8 cellular contexts compared by ENCODE assay signal in genomic region chr12:65170245-65170881, GRCh38. TPM values are rescaled to one million over a fixed set of nuclear protein-coding genes. Genes with fewer than 3 reads are reported as not detected.
DNase-seq lines count a peak whose midpoint lies in the region; ATAC-seq and TF ChIP-seq lines count a peak whose summit lies in the region.

No MANE protein-coding gene starts in this region.

- peak overlapping the region; percentile 100 for H2AFZ ChIP-seq in osteoblast (ENCODE audit: low read length)

- DNase-seq in CD14-positive monocyte (ENCODE audit: low spot score), result peak; percentile 52
- peak; percentile 81 for DNase-seq in RKO (ENCODE audit: low spot score)
- peak; percentile 30 for DNase-seq in activated gamma-delta T cell treated with anti-CD3 and anti-CD28 coated beads, Interleukin-2, amount 50 U/mL, for 16 hours (ENCODE audit: low read depth)
- DNase-seq in globus pallidus (ENCODE audit: low spot score), result peak; percentile 42
- DNase-seq in osteoblast (ENCODE audit: insufficient read length, low spot score, missing footprints), result peak; percentile 94

- WGBS in thymus, result under 1% methylated on average over 44 of the region's 44 CpGs

- no peaks in the 10 kb centered on the region for H3K27me3 ChIP-seq in osteoblast (ENCODE audit: insufficient read depth, low read length)
- no peaks in the 10 kb centered on the region for H3K27me3 ChIP-seq in thymus (ENCODE audit: control insufficient read depth, insufficient read depth)

- peaks cover 62% of the 10 kb centered on the region for H3K79me2 ChIP-seq in osteoblast (ENCODE audit: insufficient read depth, low read length)

- intact Hi-C loops in CD14-positive monocyte (cut with micrococcal nuclease), result no loop called here

- H3K36me3 Mint-ChIP-seq in CD14-positive monocyte, result peaks cover 0 to 4% of the 10 kb centered on the region in 2 donors

- peaks cover 29% of the 10 kb centered on the region for H3K4me1 ChIP-seq in osteoblast (ENCODE audit: insufficient read depth, low read length)
- peaks cover 16% of the 10 kb centered on the region for H3K4me1 ChIP-seq in thymus (ENCODE audit: control insufficient read depth, insufficient read depth, low read length)

- peak overlapping the region; percentile 96 to 99 for H3K4me3 Mint-ChIP-seq in CD14-positive monocyte

- H3K27ac Mint-ChIP-seq in CD14-positive monocyte, result peak overlapping the region; percentile 57 to 98 (median 89)

- H3K4me1 Mint-ChIP-seq in CD14-positive monocyte, result peaks cover 30% of the 10 kb centered on the region

- H3K27me3 Mint-ChIP-seq in CD14-positive monocyte (ENCODE audit: low read depth in 3 of 3), result peaks cover 0 to 3% (median 0%) of the 10 kb centered on the region in 3 donors

- peaks cover 0 to 5% (median 0%) of the 10 kb centered on the region in 7 donors for H3K9me3 Mint-ChIP-seq in CD14-positive monocyte

- peaks cover 32% of the 10 kb centered on the region for H4K20me1 ChIP-seq in osteoblast (ENCODE audit: insufficient read depth, low read length)

- ATAC-seq in GM19328 (IDR thresholded peaks at IDR 0.05; ENCODE audit: unreplicated experiment), result peak; percentile 35
- peak; percentile 37 for ATAC-seq in HG03460 (IDR thresholded peaks at IDR 0.05; ENCODE audit: unreplicated experiment)

- TF ChIP-seq CTCF in CD14-positive monocyte (IDR thresholded peaks at IDR 0.05), result no peak
- TF ChIP-seq CTCF in osteoblast (IDR thresholded peaks at IDR 0.05; ENCODE audit: extremely low read depth, low read depth, low read length), result no peak

- H3K36me3 ChIP-seq in osteoblast (ENCODE audit: insufficient read depth, low read length) (no peaks in the 10 kb centered on the region), thymus (ENCODE audit: control insufficient read depth, insufficient read depth) (no peaks in the 10 kb centered on the region)

- H3K4me3 ChIP-seq in osteoblast (ENCODE audit: insufficient read depth, low read length) (peak overlapping the region; percentile 97), thymus (ENCODE audit: low read length) (peak overlapping the region; percentile 92)

- H3K9me3 ChIP-seq in osteoblast (ENCODE audit: low read depth, low read length), result no peaks in the 10 kb centered on the region
- H3K9me3 ChIP-seq in thymus (ENCODE audit: control insufficient read depth), result no peaks in the 10 kb centered on the region

- H3K4me2 ChIP-seq in osteoblast (ENCODE audit: insufficient read depth, low read length), result peak overlapping the region; percentile 100

- H3K27ac ChIP-seq in osteoblast (ENCODE audit: low read depth, low read length) (peak overlapping the region; percentile 89), thymus (ENCODE audit: low read depth) (peak overlapping the region; percentile 95)

RNA-seq across cellular contexts. Expression of gene LEMD3, which starts 1.0 kb away (rescaled TPM):
- polyA plus RNA-seq in CD14-positive monocyte (10 to 100 TPM; 11.3 to 12.3 TPM), thymus (21.4 TPM)
- total RNA-seq in osteoblast, result 21.5 and 27.5 TPM in 2 replicates

RNA-seq across cellular contexts. Expression of gene WIF1, which starts 49.3 kb away (rescaled TPM):
- not detected for polyA plus RNA-seq in CD14-positive monocyte
- under 0.01 TPM in 1 of 2 replicates, not detected in the other for total RNA-seq in osteoblast
- 0.23 TPM for polyA plus RNA-seq in thymus

Comparison
In these comparisons a context has a peak if more than half of its experiments do, and no peak if none do; other contexts are left out.
1. Peak in every context shown above with its lines: DNase-seq, ATAC-seq, H3K4me3 ChIP-seq and H3K27ac ChIP-seq.
2. DNase-seq: peak in every context shown above with its lines; median percentile 94 in osteoblast; 81 in RKO; 52 in CD14-positive monocyte; 42 in globus pallidus; 30 in activated gamma-delta T cell treated with anti-CD3 and anti-CD28 coated beads, Interleukin-2, amount 50 U/mL, for 16 hours.